ENCODE assay signal across 37 cellular contexts in genomic region chr3:77197408-77197807, GRCh38.
DNase-seq lines count a peak whose midpoint lies in the region; ATAC-seq, FAIRE-seq and TF ChIP-seq lines count a peak whose summit lies in the region.
"Had no signal": no experiment of that assay in that cellular context is flagged by ENCODE, and none has a peak within 500 bp of the region (broad histone marks: within the 10 kb centered on the region; RNA-seq: fewer than 3 reads in every experiment).

No MANE protein-coding gene starts in this region.

- intact Hi-C loops in K562 (cut with micrococcal nuclease): no loop called here
- intact Hi-C loops in right cardiac atrium (cut with DNase I): no loop called here

- FAIRE-seq in K562 (lab: Jason Lieb, UNC): no peak
- FAIRE-seq: A204.1, A549, D721Med had no signal

- no peaks in the 10 kb centered on the region for H3K27me3 ChIP-seq in OCI-LY1 (ENCODE audit: insufficient read depth, low read length)
- no peaks in the 10 kb centered on the region for H3K27me3 ChIP-seq in K562 (ENCODE audit: control insufficient read depth in 2 of 2, insufficient read depth in 2 of 2, low read length in 2 of 2)
- no peaks in the 10 kb centered on the region for H3K27me3 ChIP-seq in right cardiac atrium (ENCODE audit: control insufficient read depth, insufficient read depth)
- H3K27me3 ChIP-seq: BE2C; BLaER1; BLaER1 treated with 17β-estradiol and CSF1 and Interleukin-3, amounts not matched to agents 10 nM and 100 nM had no signal

- H3K27ac Mint-ChIP-seq in activated naive CD8-positive, alpha-beta T cell treated with anti-CD3 and anti-CD28 coated beads for 36 hours: no peak overlapping the region
- H3K27ac Mint-ChIP-seq: B cell; CD14-positive monocyte; CD4-positive, alpha-beta memory T cell; CD4-positive, alpha-beta T cell; CD4-positive, CD25-positive, alpha-beta regulatory T cell; CD8-positive, alpha-beta memory T cell; CD8-positive, alpha-beta T cell had no signal

- no peaks in the 10 kb centered on the region for H3K4me1 Mint-ChIP-seq in activated naive CD8-positive, alpha-beta T cell treated with anti-CD3 and anti-CD28 coated beads for 36 hours
- H3K4me1 Mint-ChIP-seq: B cell; CD14-positive monocyte; CD4-positive, alpha-beta memory T cell; CD4-positive, CD25-positive, alpha-beta regulatory T cell; CD8-positive, alpha-beta memory T cell had no signal

- no peak overlapping the region for H2AFZ ChIP-seq in OCI-LY1 (ENCODE audit: low read length)
- no peak overlapping the region for H2AFZ ChIP-seq in K562 (ENCODE audit: low read depth, low read length)

- H3K27ac ChIP-seq in HEK293 (ENCODE audit: extremely low read depth, low read depth, low read length) (no peak overlapping the region), OCI-LY1 (ENCODE audit: low read depth, low read length, poor library complexity, severe bottlenecking) (peak overlapping the region; percentile 72), K562 (ENCODE audit: extremely low read depth, low read depth, low read length) (no peak overlapping the region), right cardiac atrium (ENCODE audit: low read length) (no peak overlapping the region)
- H3K27ac ChIP-seq: 22Rv1; A549; BLaER1; BLaER1 treated with 17β-estradiol and CSF1 and Interleukin-3, amounts not matched to agents 10 nM and 100 nM; C4-2B had no signal

- H3K36me3 ChIP-seq in HEK293 (ENCODE audit: control insufficient read depth in 2 of 2, insufficient read depth in 1 of 2, low read length in 2 of 2): no peaks in the 10 kb centered on the region
- no peaks in the 10 kb centered on the region for H3K36me3 ChIP-seq in OCI-LY1 (ENCODE audit: insufficient read depth, low read length)
- H3K36me3 ChIP-seq in K562 (ENCODE audit: control insufficient read depth, insufficient read depth, low read length): no peaks in the 10 kb centered on the region
- H3K36me3 ChIP-seq: BE2C; BLaER1; BLaER1 treated with 17β-estradiol and CSF1 and Interleukin-3, amounts not matched to agents 10 nM and 100 nM had no signal

- POLR2A ChIA-PET in HEK293 (lab: Yijun Ruan, JAX): no interaction called here
- POLR2A ChIA-PET in K562 (lab: Yijun Ruan, JAX): no interaction called here

- H4K20me1 ChIP-seq in OCI-LY1 (ENCODE audit: insufficient read depth, low read length) (no peaks in the 10 kb centered on the region), K562 (replicated peaks; ENCODE audit: control insufficient read depth, insufficient read depth, low read length) (no peaks in the 10 kb centered on the region)
- H4K20me1 ChIP-seq: BLaER1; BLaER1 treated with 17β-estradiol and CSF1 and Interleukin-3, amounts not matched to agents 10 nM and 100 nM had no signal

- H3K9me1 ChIP-seq in K562 (ENCODE audit: control insufficient read depth, insufficient read depth, low read length): no peaks in the 10 kb centered on the region

- in situ Hi-C loops in K562 (cut with MboI): no loop called here

- TF ChIP-seq RAD21 in K562 (CRISPR knock-in tag; conservative IDR thresholded peaks at IDR 0.05 in 1 of 2, IDR thresholded peaks at IDR 0.05 in 1 of 2): no peak

- H3K79me2 ChIP-seq in OCI-LY1 (ENCODE audit: insufficient read depth, low read length) (no peaks in the 10 kb centered on the region), K562 (ENCODE audit: control insufficient read depth, insufficient read depth, low read length) (no peaks in the 10 kb centered on the region)

- H3K4me3 ChIP-seq in HEK293 (ENCODE audit: low read depth, low read length) (no peak overlapping the region), OCI-LY1 (ENCODE audit: low read depth, low read length, poor library complexity, severe bottlenecking) (no peak overlapping the region), K562 (no peak overlapping the region), right cardiac atrium (ENCODE audit: low read length) (no peak overlapping the region)
- H3K4me3 ChIP-seq: A549; BLaER1; BLaER1 treated with 17β-estradiol and CSF1 and Interleukin-3, amounts not matched to agents 10 nM and 100 nM had no signal

- peak; percentile 53 for DNase-seq in OCI-M1 (lab: John Stamatoyannopoulos, UW)
- DNase-seq in K562 (ENCODE audit: extremely low read depth in 1 of 4, low spot score in 3 of 4): no peak
- no peak for DNase-seq in activated naive CD8-positive, alpha-beta T cell treated with anti-CD3 and anti-CD28 coated beads for 36 hours
- DNase-seq in activated naive CD4-positive, alpha-beta T cell (lab: John Stamatoyannopoulos, UW): no peak
- no peak for DNase-seq in right cardiac atrium
- DNase-seq: 8988T; ACHN; AML-193; BE2C; C1 segment of cervical spinal cord; Caco-2; Calu3; CD4-positive, alpha-beta memory T cell; CD4-positive, alpha-beta T cell; CD4-positive, CD25-positive, alpha-beta regulatory T cell; CD8-positive, alpha-beta memory T cell; CD8-positive, alpha-beta T cell; COR-L47; DMS 273 treated with DMSO at 0.1 percent for 48 hours; DMS153; DMS53; DMS79; DMS79 treated with DMSO at 0.1 percent for 48 hours; DND-41; EL had no signal

- H3K9ac ChIP-seq in OCI-LY1 (ENCODE audit: low read length) (no peak overlapping the region), K562 (ENCODE audit: insufficient read depth in 1 of 2, low read depth in 2 of 2, low read length in 2 of 2) (no peak overlapping the region)
- H3K9ac ChIP-seq: BLaER1; BLaER1 treated with 17β-estradiol and CSF1 and Interleukin-3, amounts not matched to agents 10 nM and 100 nM had no signal

- no peak for ATAC-seq in K562
- ATAC-seq in HG02642 (IDR thresholded peaks at IDR 0.05; ENCODE audit: poor library complexity, unreplicated experiment): no peak
- no peak for ATAC-seq in right cardiac atrium
- ATAC-seq: A549; CD8-positive, alpha-beta T cell had no signal

- no peaks in the 10 kb centered on the region for H3K36me3 Mint-ChIP-seq in activated naive CD8-positive, alpha-beta T cell treated with anti-CD3 and anti-CD28 coated beads for 36 hours
- H3K36me3 Mint-ChIP-seq: CD14-positive monocyte; CD4-positive, alpha-beta memory T cell; CD4-positive, CD25-positive, alpha-beta regulatory T cell; CD8-positive, alpha-beta memory T cell; CD8-positive, alpha-beta T cell had no signal

- no peak for TF ChIP-seq EP300 in K562 (IDR thresholded peaks at IDR 0.05; ENCODE audit: low read length)

- no peaks in the 10 kb centered on the region for H3K9me2 ChIP-seq in OCI-LY1 (ENCODE audit: low read depth, low read length)

- CTCF ChIA-PET in HEK293 (lab: Yijun Ruan, JAX) (interaction anchor here (0.6 kb wide), 1 partner anchor 1464 kb away, joined by 3 read pairs; no protein-coding TSS in a partner anchor), K562 (lab: Yijun Ruan, JAX; ENCODE audit: low intra/inter-chr PET ratio) (no interaction called here)

- TF ChIP-seq CTCF in HEK293 (tag by site-specific recombination; IDR thresholded peaks at IDR 0.05): no peak
- no peak for TF ChIP-seq CTCF in OCI-LY1 (IDR thresholded peaks at IDR 0.05; ENCODE audit: low read length)
- TF ChIP-seq CTCF in K562 (IDR thresholded peaks at IDR 0.05 in 2 of 3, conservative IDR thresholded peaks at IDR 0.05 in 1 of 3; ENCODE audit: insufficient read depth in 2 of 3, low read depth in 1 of 3, low read length in 3 of 3): no peak

- H3K4me2 ChIP-seq in OCI-LY1 (ENCODE audit: low read length): peak overlapping the region; percentile 10; the same call in 1 of the 2 replicates
- no peak overlapping the region for H3K4me2 ChIP-seq in K562 (ENCODE audit: insufficient read depth, low read length)
- H3K4me2 ChIP-seq: A549, BLaER1 had no signal

- H3K9me3 ChIP-seq in HEK293 (ENCODE audit: control insufficient read depth, insufficient read depth, low read depth, low read length) (no peaks in the 10 kb centered on the region), OCI-LY1 (ENCODE audit: low read length) (no peaks in the 10 kb centered on the region), K562 (replicated peaks; ENCODE audit: control insufficient read depth, insufficient read depth, low read depth, low read length) (no peaks in the 10 kb centered on the region), right cardiac atrium (ENCODE audit: control insufficient read depth, low read length) (no peaks in the 10 kb centered on the region)
- H3K9me3 ChIP-seq: A549; BE2C; BLaER1; BLaER1 treated with 17β-estradiol and CSF1 and Interleukin-3, amounts not matched to agents 10 nM and 100 nM; Caco-2 had no signal

- no peaks in the 10 kb centered on the region for H3K9me3 Mint-ChIP-seq in activated naive CD8-positive, alpha-beta T cell treated with anti-CD3 and anti-CD28 coated beads for 36 hours
- H3K9me3 Mint-ChIP-seq: CD14-positive monocyte had no signal

- H3K4me1 ChIP-seq in HEK293 (ENCODE audit: control insufficient read depth, insufficient read depth, low read length) (no peaks in the 10 kb centered on the region), OCI-LY1 (ENCODE audit: insufficient read depth, low read length, severe bottlenecking) (peaks cover 86% of the 10 kb centered on the region), K562 (replicated peaks in 1 of 2; ENCODE audit: control insufficient read depth in 2 of 2, insufficient read depth in 2 of 2, low read length in 2 of 2) (no peaks in the 10 kb centered on the region), right cardiac atrium (ENCODE audit: control insufficient read depth, insufficient read depth, low read length) (no peaks in the 10 kb centered on the region)
- H3K4me1 ChIP-seq: A549, BE2C, BLaER1, Caco-2 had no signal

- BruUV-seq in K562 (replicated peaks; lab: Mats Ljungman, UMichigan): no TSS peak

- 53% methylated on average over 2 of the region's 2 CpGs for WGBS in K562 (ENCODE audit: insufficient coverage, low coverage, missing lambda C conversion rate)
- 85% methylated on average over 2 of the region's 2 CpGs for WGBS in right cardiac atrium

- no peaks in the 10 kb centered on the region for H3F3A ChIP-seq in OCI-LY1 (ENCODE audit: insufficient read depth, low read length)

- H3K27me3 Mint-ChIP-seq in activated naive CD8-positive, alpha-beta T cell treated with anti-CD3 and anti-CD28 coated beads for 36 hours: no peaks in the 10 kb centered on the region
- H3K27me3 Mint-ChIP-seq: B cell; CD4-positive, alpha-beta memory T cell; CD4-positive, alpha-beta T cell; CD4-positive, CD25-positive, alpha-beta regulatory T cell; CD8-positive, alpha-beta memory T cell had no signal

- TF ChIP-seq POLR2A in K562 (conservative IDR thresholded peaks at IDR 0.05): no peak

- no peak overlapping the region for H3K4me3 Mint-ChIP-seq in activated naive CD8-positive, alpha-beta T cell treated with anti-CD3 and anti-CD28 coated beads for 36 hours
- H3K4me3 Mint-ChIP-seq: B cell; CD14-positive monocyte; CD4-positive, alpha-beta memory T cell; CD4-positive, alpha-beta T cell; CD4-positive, CD25-positive, alpha-beta regulatory T cell; CD8-positive, alpha-beta memory T cell; CD8-positive, alpha-beta T cell had no signal

TF ChIP-seq in HEK293, 187 proteins besides CTCF, POLR2A, EP300 and RAD21:
- TF ChIP-seq ZNF341 (tag by site-specific recombination; IDR thresholded peaks at IDR 0.05; ENCODE audit: low read depth) (peak; percentile 55; the same call in 1 of the 2 replicates), ZNF544 (tag by site-specific recombination; IDR thresholded peaks at IDR 0.05) (no peak)
TF ChIP-seq in HEK293: peak in this region for 1.
